In genomic region chr6:113558966-113559365, GRCh38 we compare ENCODE assay signal across 12 cellular contexts.
DNase-seq lines count a peak whose midpoint lies in the region; ATAC-seq, FAIRE-seq and TF ChIP-seq lines count a peak whose summit lies in the region.
"Had no signal": no experiment of that assay in that cellular context is flagged by ENCODE, and none has a peak within 500 bp of the region (broad histone marks: within the 10 kb centered on the region; RNA-seq: fewer than 3 reads in every experiment).

No MANE protein-coding gene starts in this region.

- no peaks in the 10 kb centered on the region for H3K9me3 ChIP-seq in ascending aorta

- H3K27ac ChIP-seq in ascending aorta = no peak overlapping the region

- H3K27ac Mint-ChIP-seq in Calu3 (ENCODE audit: unreplicated experiment) (peak overlapping the region; percentile 67), nephron (peak overlapping the region; percentile 51 to 76 (median 53)), WTC11 (no peak overlapping the region)
- H3K27ac Mint-ChIP-seq: activated CD4-positive, alpha-beta T cell treated with anti-CD3 and anti-CD28 coated beads, Interleukin-2, amount 10 ng/mL, durations not matched to agents 24 days and 14 days had no signal

- no peaks in the 10 kb centered on the region for H3K27me3 Mint-ChIP-seq in Calu3 (ENCODE audit: unreplicated experiment)
- H3K27me3 Mint-ChIP-seq in nephron (ENCODE audit: low read depth) = no peaks in the 10 kb centered on the region
- H3K27me3 Mint-ChIP-seq in WTC11 (ENCODE audit: low read depth) = no peaks in the 10 kb centered on the region
- H3K27me3 Mint-ChIP-seq: activated CD4-positive, alpha-beta T cell treated with anti-CD3 and anti-CD28 coated beads, Interleukin-2, amount 10 ng/mL, durations not matched to agents 24 days and 14 days had no signal

- no peaks in the 10 kb centered on the region for H3K36me3 ChIP-seq in ascending aorta

- H3K9me3 Mint-ChIP-seq in Calu3 (ENCODE audit: low read depth, unreplicated experiment) = no peaks in the 10 kb centered on the region
- no peaks in the 10 kb centered on the region for H3K9me3 Mint-ChIP-seq in nephron
- no peaks in the 10 kb centered on the region for H3K9me3 Mint-ChIP-seq in WTC11
- H3K9me3 Mint-ChIP-seq: activated CD4-positive, alpha-beta T cell treated with anti-CD3 and anti-CD28 coated beads, Interleukin-2, amount 10 ng/mL, durations not matched to agents 24 days and 14 days had no signal

- no peaks in the 10 kb centered on the region for H3K27me3 ChIP-seq in ascending aorta

- H3K4me1 Mint-ChIP-seq in Calu3 (ENCODE audit: low read depth, unreplicated experiment) (peaks cover 32% of the 10 kb centered on the region), nephron (peaks cover 20% of the 10 kb centered on the region), WTC11 (peaks cover 34% of the 10 kb centered on the region)
- H3K4me1 Mint-ChIP-seq: activated CD4-positive, alpha-beta T cell treated with anti-CD3 and anti-CD28 coated beads, Interleukin-2, amount 10 ng/mL, durations not matched to agents 24 days and 14 days had no signal

- H3K36me3 Mint-ChIP-seq in Calu3 (ENCODE audit: insufficient read depth, unreplicated experiment) (no peaks in the 10 kb centered on the region), nephron (ENCODE audit: low read depth) (no peaks in the 10 kb centered on the region), WTC11 (no peaks in the 10 kb centered on the region)

- DNase-seq in Calu3 (no peak), NCI-H226 (peak; percentile 42), ascending aorta (ENCODE audit: low spot score in 2 of 2) (no peak), WTC11 (ENCODE audit: low spot score) (no peak)
- DNase-seq: activated CD4-positive, alpha-beta T cell treated with anti-CD3 and anti-CD28 coated beads, Interleukin-2, amount 10 ng/mL, durations not matched to agents 24 days and 14 days; activated effector memory CD4-positive, alpha-beta T cell treated with anti-CD3 and anti-CD28 coated beads, Interleukin-2, amount 50 U/mL, for 16 hours had no signal

- no TSS peak for BruUV-seq in Calu3 (replicated peaks; lab: Mats Ljungman, UMichigan)

- intact Hi-C loops in Calu3 (cut with micrococcal nuclease; ENCODE audit: unreplicated experiment) (no loop called here), ascending aorta (cut with DNase I) (no loop called here)

- H3K4me1 ChIP-seq in ascending aorta = no peaks in the 10 kb centered on the region

- no peak overlapping the region for H3K4me3 ChIP-seq in ascending aorta
- H3K4me3 ChIP-seq: GM12878 had no signal

- no peak overlapping the region for H3K4me3 Mint-ChIP-seq in Calu3 (ENCODE audit: low read depth, unreplicated experiment)
- H3K4me3 Mint-ChIP-seq in nephron = no peak overlapping the region
- H3K4me3 Mint-ChIP-seq in WTC11 = no peak overlapping the region
- H3K4me3 Mint-ChIP-seq: activated CD4-positive, alpha-beta T cell treated with anti-CD3 and anti-CD28 coated beads, Interleukin-2, amount 10 ng/mL, durations not matched to agents 24 days and 14 days had no signal

- CTCF ChIA-PET in Calu3 (lab: Charles Lee) (interaction anchor here (0.9 to 1.5 kb wide), 3 partner anchors 98 to 300 kb away, joined by 4 to 8 read pairs (median 6); no protein-coding TSS in a partner anchor), WTC11 (lab: Charles Lee) (interaction anchor here (0.7 kb wide), 1 partner anchor 74 kb away, joined by 3 read pairs; no protein-coding TSS in a partner anchor)

- FAIRE-seq in endometrium (lab: Jason Lieb, UNC) = peak; percentile 33
- FAIRE-seq: GM12878, urothelium cell line had no signal

- POLR2A ChIA-PET in WTC11 (lab: Charles Lee) = no interaction called here

- TF ChIP-seq CTCF in Calu3 (IDR thresholded peaks at IDR 0.05; ENCODE audit: unreplicated experiment) (no peak), nephron (IDR thresholded peaks at IDR 0.05; ENCODE audit: unreplicated experiment in 3 of 3) (no peak), ascending aorta (IDR thresholded peaks at IDR 0.05) (no peak), WTC11 (IDR thresholded peaks at IDR 0.05) (no peak)

- no peak for ATAC-seq in WTC11
- no peak for ATAC-seq in HG02840 (IDR thresholded peaks at IDR 0.05; ENCODE audit: low FRiP score, unreplicated experiment)
- ATAC-seq in HG02610 (IDR thresholded peaks at IDR 0.05; ENCODE audit: unreplicated experiment) = no peak
- ATAC-seq: GM12878 had no signal

TF ChIP-seq in WTC11, 78 proteins besides CTCF, POLR2A, EP300 and RAD21:
- TF ChIP-seq, protein P1, sequence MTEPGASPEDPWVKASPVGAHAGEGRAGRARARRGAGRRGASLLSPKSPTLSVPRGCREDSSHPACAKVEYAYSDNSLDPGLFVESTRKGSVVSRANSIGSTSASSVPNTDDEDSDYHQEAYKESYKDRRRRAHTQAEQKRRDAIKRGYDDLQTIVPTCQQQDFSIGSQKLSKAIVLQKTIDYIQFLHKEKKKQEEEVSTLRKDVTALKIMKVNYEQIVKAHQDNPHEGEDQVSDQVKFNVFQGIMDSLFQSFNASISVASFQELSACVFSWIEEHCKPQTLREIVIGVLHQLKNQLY (CRISPR knock-in tag; IDR thresholded peaks at IDR 0.05) = no peak
- no peak for TF ChIP-seq ZNF532 (CRISPR knock-in tag; IDR thresholded peaks at IDR 0.05; ENCODE audit: borderline replicate concordance)
